Comparison of ENCODE assay signal across 28 cellular contexts in the genomic region with DNA sequence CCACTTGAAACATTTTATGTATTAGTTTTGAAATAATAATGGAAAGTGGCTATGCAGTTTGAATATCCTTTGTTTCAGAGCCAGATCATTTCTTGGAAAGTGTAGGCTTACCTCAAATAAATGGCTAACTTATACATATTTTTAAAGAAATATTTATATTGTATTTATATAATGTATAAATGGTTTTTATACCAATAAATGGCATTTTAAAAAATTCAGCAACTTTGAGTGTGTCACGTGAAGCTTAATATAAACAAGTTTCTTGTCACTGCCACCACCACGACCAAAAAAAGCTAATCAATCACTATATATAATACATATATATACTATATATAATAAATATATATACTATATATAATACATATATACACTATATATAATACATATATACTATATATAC. TPM values are rescaled to one million over a fixed set of nuclear protein-coding genes. Genes with fewer than 3 reads are reported as not detected.
"Had no signal": no experiment of that assay in that cellular context is flagged by ENCODE, and none has a peak within 500 bp of the region (broad histone marks: within the 10 kb centered on the region; RNA-seq: fewer than 3 reads in every experiment).

No MANE protein-coding gene starts in this region.

- H3K4me3 Mint-ChIP-seq: activated CD8-positive, alpha-beta T cell treated with anti-CD3 and anti-CD28 coated beads for 36 hours; activated T-helper 17 cell treated with anti-CD3 and anti-CD28 coated beads, Interleukin-2, amount 50 U/mL, for 72 hours; endodermal cell; nephron progenitor cell had no signal

- H3K27me3 ChIP-seq: gastrocnemius medialis, pancreas, suprapubic skin, tibial artery, upper lobe of right lung had no signal

- H3K27ac Mint-ChIP-seq: activated CD8-positive, alpha-beta T cell treated with anti-CD3 and anti-CD28 coated beads for 36 hours; activated T-helper 17 cell treated with anti-CD3 and anti-CD28 coated beads, Interleukin-2, amount 50 U/mL, for 72 hours; endodermal cell; nephron progenitor cell had no signal

- H3K4me1 Mint-ChIP-seq: nephron progenitor cell had no signal

- H3K4me3 ChIP-seq: gastrocnemius medialis, left ventricle myocardium inferior, lung, pancreas, prostate gland, smooth muscle cell, suprapubic skin, upper lobe of right lung had no signal

- H3K36me3 ChIP-seq: gastrocnemius medialis, left ventricle myocardium inferior, neutrophil, pancreas, prostate gland, suprapubic skin, tibial artery, upper lobe of right lung had no signal

- H3K27me3 Mint-ChIP-seq: activated B cell treated with CpG ODN at 0.5 μM for 24 hours had no signal

- H3K27ac ChIP-seq: gastrocnemius medialis, left ventricle myocardium inferior, neutrophil, pancreas, prostate gland, suprapubic skin, tibial artery, upper lobe of right lung had no signal

- H3K4me1 ChIP-seq: pancreas, prostate gland, upper lobe of right lung had no signal

- ATAC-seq: activated CD8-positive, alpha-beta T cell treated with anti-CD3 and anti-CD28 coated beads for 36 hours; activated T-cell treated with anti-CD3 and anti-CD28 coated beads, Interleukin-2, amount 50 U/mL, for 4 hours; esophagus mucosa; gastrocnemius medialis; pancreas; upper lobe of right lung had no signal

- H3K9me3 ChIP-seq: gastrocnemius medialis, neutrophil, pancreas, prostate gland, tibial artery, upper lobe of right lung had no signal

- DNase-seq: activated B cell treated with CpG ODN at 0.5 μM for 24 hours; activated CD4-positive, alpha-beta T cell treated with anti-CD3 and anti-CD28 coated beads, Interleukin-2, amount 50 U/mL, for 1 hour; activated gamma-delta T cell treated with Interleukin-2 at 50 U/mL for 16 hours; activated naive CD4-positive, alpha-beta T cell treated with anti-CD3 and anti-CD28 coated beads, Interleukin-2, amount 50 U/mL, for 16 hours; activated T-cell treated with anti-CD3 and anti-CD28 coated beads, Interleukin-2, amount 50 U/mL, for 4 hours; amygdala; central memory CD4-positive, alpha-beta T cell; endodermal cell; gastrocnemius medialis; glutamatergic neuron; left ventricle myocardium inferior; naive B cell; nephron progenitor cell; pancreas; stimulated activated CD4-positive, alpha-beta T cell treated with anti-CD3 and anti-CD28 coated beads, Interleukin-1b, Interleukin-23, amount 100 ng/mL, for 48 hours; stimulated activated CD4-positive, alpha-beta T cell treated with anti-CD3 and anti-CD28 coated beads, Interleukin-4, amount 100 ng/mL, for 4 hours; stimulated activated CD8-positive, alpha-beta memory T cell treated with anti-CD3 and anti-CD28 coated beads, Interleukin-4, amount 100 ng/mL, for 48 hours; tibial artery; upper lobe of right lung had no signal

RNA-seq across cellular contexts. Expression of a gene that starts 4.8 kb away (rescaled TPM):
- total RNA-seq: activated CD8-positive, alpha-beta T cell treated with anti-CD3 and anti-CD28 coated beads for 36 hours; esophagus mucosa; prostate gland; T-helper 2 cell treated with Interferon-gamma antibody and Interleukin-4, amounts not matched to agents 100 ng/mL and 5 ng/mL, for 36 hours had no signal
